In the genomic region with DNA sequence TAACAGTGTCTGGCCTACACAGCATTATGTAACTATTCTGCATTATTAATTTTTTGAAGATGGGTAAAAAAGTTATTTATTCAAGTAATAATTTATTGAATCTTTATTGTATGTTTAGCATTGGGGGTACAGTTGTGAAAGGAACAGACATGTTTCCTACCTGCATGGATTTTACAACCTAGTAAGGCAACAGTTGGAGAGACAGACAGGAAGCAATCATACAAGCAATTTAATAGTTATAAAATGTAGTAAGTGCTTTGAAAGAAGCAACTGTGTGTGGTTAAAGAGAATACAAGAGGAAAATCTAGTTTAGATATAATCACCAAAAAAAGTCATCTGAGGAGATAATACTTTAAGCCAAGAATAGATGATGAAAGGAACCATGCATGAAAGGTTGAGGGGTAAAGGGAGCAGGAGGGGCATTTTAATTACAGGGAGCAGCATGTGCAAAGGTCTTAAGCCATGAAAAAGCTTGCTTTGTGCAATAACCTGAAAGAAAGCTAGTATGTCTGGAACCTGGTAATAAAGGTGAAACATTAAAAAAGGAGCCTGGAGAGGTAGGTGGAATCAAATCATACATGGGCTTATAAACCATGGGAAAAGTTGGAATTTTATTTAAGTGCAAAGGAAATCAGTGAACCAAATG, we compare ENCODE assay signal across 10 cellular contexts.
"Had no signal": no experiment of that assay in that cellular context is flagged by ENCODE, and none has a peak within 500 bp of the region (broad histone marks: within the 10 kb centered on the region; RNA-seq: fewer than 3 reads in every experiment).

No MANE protein-coding gene starts in this region.

- H3K36me3 ChIP-seq: HAP-1 had no signal

- H3K27ac Mint-ChIP-seq: HFFc6, IgD-negative memory B cell had no signal

- ATAC-seq: HCT116, HepG2 had no signal

- H3K9me3 ChIP-seq: HAP-1 had no signal

- H3K4me1 Mint-ChIP-seq: IgD-negative memory B cell had no signal

- H3K4me1 ChIP-seq: HAP-1 had no signal

- FAIRE-seq: HepG2 had no signal

- H3K9me3 Mint-ChIP-seq: HFFc6 had no signal

- H3K4me3 Mint-ChIP-seq: HFFc6, IgD-negative memory B cell had no signal

- H3K27ac ChIP-seq: GM23248, HL-60 had no signal

- H3K4me3 ChIP-seq: GM23248, HAP-1 had no signal

- H3K27me3 Mint-ChIP-seq: IgD-negative memory B cell had no signal

- DNase-seq: GM23248, GOT3, H7, HFFc6, KBM-7 had no signal
